ENCODE assay signal across 8 cellular contexts in the genomic region with DNA sequence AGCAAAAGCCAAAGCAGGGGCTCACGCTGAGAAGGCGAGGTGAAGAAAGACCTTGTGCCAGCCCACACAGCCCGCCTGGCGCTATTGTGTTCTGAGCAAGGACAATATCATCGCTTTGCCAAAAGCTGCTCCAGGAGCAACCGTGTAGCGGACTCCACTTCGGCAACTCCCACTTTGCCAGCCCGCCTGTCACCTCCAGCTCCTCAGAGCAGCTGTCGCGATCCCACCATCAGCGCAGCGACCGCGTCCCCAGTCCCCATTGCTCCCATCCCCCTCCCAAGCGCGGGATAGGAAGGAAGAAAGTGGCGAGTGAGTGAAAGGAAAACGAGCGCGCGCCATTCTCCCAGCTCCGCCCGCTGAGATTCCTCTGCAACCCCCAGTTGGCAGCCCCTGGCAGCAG. TPM values are rescaled to one million over a fixed set of nuclear protein-coding genes. Genes with fewer than 3 reads are reported as not detected.
DNase-seq lines count a peak whose midpoint lies in the region; ATAC-seq, FAIRE-seq and TF ChIP-seq lines count a peak whose summit lies in the region.

No MANE protein-coding gene starts in this region.

- no peak overlapping the region for H4K91ac ChIP-seq in IMR-90 (ENCODE audit: insufficient read depth, low read depth, low read length)

- POLR2A ChIA-PET in IMR-90 (lab: Charles Lee; ENCODE audit: unreplicated experiment), result no interaction called here

- no TSS peak for BruUV-seq in IMR-90 (replicated peaks; lab: Mats Ljungman, UMichigan)

- peak overlapping the region; percentile 74 for H3K4me3 ChIP-seq in IMR-90 (ENCODE audit: insufficient read depth, low read depth, low read length)
- peak overlapping the region; percentile 63 for H3K4me3 ChIP-seq in thymus (ENCODE audit: low read length)

- no peak for TF ChIP-seq RAD21 in IMR-90 (IDR thresholded peaks at IDR 0.05; ENCODE audit: low read length)

- H3K56ac ChIP-seq in IMR-90 (ENCODE audit: extremely low read depth, insufficient read depth, low read length), result no peak overlapping the region

- 0 out of 4 replicates have a peak, but pooled peaks cover 0 to 4% of the 10 kb centered on the region in 2 experiments for H3K79me1 ChIP-seq in IMR-90 (ENCODE audit: low read depth in 1 of 2, low read length in 2 of 2)

- CTCF ChIA-PET in IMR-90 (lab: Yijun Ruan, JAX), result no interaction called here

- 33% methylated on average over 4 of the region's 24 CpGs; no CpG with 5 or more reads in 1 of the 2 experiments for WGBS in IMR-90 (ENCODE audit: extremely low coverage in 2 of 2, insufficient read length in 1 of 2), 2 experiments
- WGBS in thymus, result under 1% methylated on average over 24 of the region's 24 CpGs

- H3K14ac ChIP-seq in IMR-90 (replicated peaks; ENCODE audit: low read depth, low read length), result no peak overlapping the region

- H2BK120ac ChIP-seq in IMR-90 (ENCODE audit: low read depth, low read length), result no peak overlapping the region

- intact Hi-C loops in IMR-90 (cut with micrococcal nuclease), result no loop called here

- TF ChIP-seq CTCF in IMR-90 (conservative IDR thresholded peaks at IDR 0.05; ENCODE audit: low read depth, low read length) (no peak), D721Med (IDR thresholded peaks at IDR 0.05; ENCODE audit: insufficient read depth, missing control alignments) (no peak)

- no peak overlapping the region for H2BK5ac ChIP-seq in IMR-90 (ENCODE audit: low read depth, low read length, poor library complexity, severe bottlenecking)

- H3K4me1 ChIP-seq in IMR-90 (ENCODE audit: control insufficient read depth, insufficient read depth, low read length) (no peaks in the 10 kb centered on the region), thymus (ENCODE audit: control insufficient read depth, insufficient read depth, low read length) (no peaks in the 10 kb centered on the region)

- no peak overlapping the region for H3K18ac ChIP-seq in IMR-90 (ENCODE audit: low read depth, low read length)

- H3K4ac ChIP-seq in IMR-90 (ENCODE audit: low read depth, low read length), result no peak overlapping the region; the same call in 1 of the 2 replicates

- FAIRE-seq in D721Med (lab: Jason Lieb, UNC), result no peak

- in situ Hi-C loops in IMR-90 (cut with MboI; ENCODE audit: low sequenced_read_pairs), result no loop called here

- no peaks in the 10 kb centered on the region for H4K20me1 ChIP-seq in IMR-90 (ENCODE audit: insufficient read depth, low read length)

- H2AFZ ChIP-seq in IMR-90 (replicated peaks; ENCODE audit: low read length, poor library complexity), result peak overlapping the region; percentile 88

- peak overlapping the region; percentile 65 for H3K9ac ChIP-seq in IMR-90 (ENCODE audit: low read depth, low read length)

- H3K4me2 ChIP-seq in IMR-90 (ENCODE audit: low read depth, low read length), result peak overlapping the region; percentile 35

- no peak overlapping the region for H2BK20ac ChIP-seq in IMR-90 (ENCODE audit: low read depth, low read length)

- H3K27ac ChIP-seq in IMR-90 (ENCODE audit: insufficient read depth, low read length) (peak overlapping the region; percentile 44; the same call in 1 of the 2 replicates), thymus (ENCODE audit: low read depth) (peak overlapping the region; percentile 25)

- no peak overlapping the region for H2AK9ac ChIP-seq in IMR-90 (replicated peaks; ENCODE audit: low read depth, low read length, poor library complexity)

- no peak overlapping the region for H2AK5ac ChIP-seq in IMR-90 (ENCODE audit: low read depth, low read length)

- no peaks in the 10 kb centered on the region for H3K9me1 ChIP-seq in IMR-90 (ENCODE audit: insufficient read depth, low read length)

- dilution Hi-C loops in IMR-90 (cut with HindIII; ENCODE audit: low sequenced_read_pairs, unreplicated experiment), result no loop called here

- ATAC-seq in GM18511 (IDR thresholded peaks at IDR 0.05; ENCODE audit: unreplicated experiment), result peak; percentile 40
- ATAC-seq in IMR-90 (ENCODE audit: low read depth), result peak; percentile 43

- no peak overlapping the region for H2BK15ac ChIP-seq in IMR-90 (ENCODE audit: low read depth, low read length)

- H3K27me3 ChIP-seq in IMR-90 (ENCODE audit: control insufficient read depth, insufficient read depth, low read length) (no peaks in the 10 kb centered on the region), thymus (ENCODE audit: control insufficient read depth, insufficient read depth) (no peaks in the 10 kb centered on the region)

- DNase-seq in IMR-90 (no peak), fibroblast of gingiva (ENCODE audit: low read depth) (peak; percentile 1), myocyte (ENCODE audit: low read depth) (peak; percentile 62), D721Med (ENCODE audit: insufficient read length, low spot score) (no peak), NOMO-1 treated with DMSO at 0.1 percent for 48 hours (lab: John Stamatoyannopoulos, UW; ENCODE audit: unreplicated experiment) (no peak)
- DNase-seq in activated CD8-positive, alpha-beta memory T cell treated with anti-CD3 and anti-CD28 coated beads, Interleukin-2, amount 50 U/mL, for 48 hours, result peak; percentile 55

- no peak overlapping the region for H3K23ac ChIP-seq in IMR-90 (ENCODE audit: low read depth, low read length)

- TF ChIP-seq POLR2A in IMR-90 (IDR thresholded peaks at IDR 0.05; ENCODE audit: low read depth, low read length), result no peak

- H4K8ac ChIP-seq in IMR-90 (ENCODE audit: low read depth in 2 of 2, low read length in 2 of 2), result no peak overlapping the region; a peak in 1 of 4 replicates

- no peak overlapping the region for H4K5ac ChIP-seq in IMR-90 (ENCODE audit: low read depth, low read length)

- H3K36me3 ChIP-seq in IMR-90 (ENCODE audit: control insufficient read depth, insufficient read depth, low read length) (no peaks in the 10 kb centered on the region), thymus (ENCODE audit: control insufficient read depth, insufficient read depth) (no peaks in the 10 kb centered on the region)

- H3K9me3 ChIP-seq in IMR-90 (ENCODE audit: control insufficient read depth, insufficient read depth, low read length), result no peaks in the 10 kb centered on the region
- H3K9me3 ChIP-seq in thymus (ENCODE audit: control insufficient read depth), result no peaks in the 10 kb centered on the region

TF ChIP-seq in IMR-90, 13 proteins besides CTCF, POLR2A, EP300 and RAD21:
- TF ChIP-seq SMC3 (IDR thresholded peaks at IDR 0.05; ENCODE audit: low read depth, low read length) (no peak), MXI1 (IDR thresholded peaks at IDR 0.05; ENCODE audit: borderline replicate concordance, low read depth, low read length) (no peak), RCOR1 (IDR thresholded peaks at IDR 0.05; ENCODE audit: insufficient replicate concordance, low read length) (no peak), RFX5 (IDR thresholded peaks at IDR 0.05; ENCODE audit: low read depth, low read length) (no peak), FOS (IDR thresholded peaks at IDR 0.05; ENCODE audit: low read depth, low read length) (no peak), CEBPB (IDR thresholded peaks at IDR 0.05; ENCODE audit: low read depth, low read length) (no peak), CHD1 (IDR thresholded peaks at IDR 0.05; ENCODE audit: low read depth, low read length) (no peak)
- TF ChIP-seq, protein P1, sequence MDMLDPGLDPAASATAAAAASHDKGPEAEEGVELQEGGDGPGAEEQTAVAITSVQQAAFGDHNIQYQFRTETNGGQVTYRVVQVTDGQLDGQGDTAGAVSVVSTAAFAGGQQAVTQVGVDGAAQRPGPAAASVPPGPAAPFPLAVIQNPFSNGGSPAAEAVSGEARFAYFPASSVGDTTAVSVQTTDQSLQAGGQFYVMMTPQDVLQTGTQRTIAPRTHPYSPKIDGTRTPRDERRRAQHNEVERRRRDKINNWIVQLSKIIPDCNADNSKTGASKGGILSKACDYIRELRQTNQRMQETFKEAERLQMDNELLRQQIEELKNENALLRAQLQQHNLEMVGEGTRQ (IDR thresholded peaks at IDR 0.05; ENCODE audit: low read depth, low read length), result no peak
- TF ChIP-seq, protein P2, sequence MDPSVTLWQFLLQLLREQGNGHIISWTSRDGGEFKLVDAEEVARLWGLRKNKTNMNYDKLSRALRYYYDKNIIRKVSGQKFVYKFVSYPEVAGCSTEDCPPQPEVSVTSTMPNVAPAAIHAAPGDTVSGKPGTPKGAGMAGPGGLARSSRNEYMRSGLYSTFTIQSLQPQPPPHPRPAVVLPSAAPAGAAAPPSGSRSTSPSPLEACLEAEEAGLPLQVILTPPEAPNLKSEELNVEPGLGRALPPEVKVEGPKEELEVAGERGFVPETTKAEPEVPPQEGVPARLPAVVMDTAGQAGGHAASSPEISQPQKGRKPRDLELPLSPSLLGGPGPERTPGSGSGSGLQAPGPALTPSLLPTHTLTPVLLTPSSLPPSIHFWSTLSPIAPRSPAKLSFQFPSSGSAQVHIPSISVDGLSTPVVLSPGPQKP (IDR thresholded peaks at IDR 0.05; ENCODE audit: borderline replicate concordance, low read depth, low read length), result no peak

RNA-seq across cellular contexts. Expression of gene ZC4H2, which starts 0.8 kb away (rescaled TPM):
- total RNA-seq in IMR-90 (2012; rRNA removed) (9.2 and 10.6 TPM in 2 replicates), myocyte (14.4 and 14.8 TPM in 2 replicates)
- polyA plus RNA-seq in IMR-90 (2012; rRNA removed) (13.6 and 15.3 TPM in 2 replicates), thymus (5.6 TPM)
- 8.1 and 17.3 TPM in 2 replicates for polyA plus RNA-seq in IMR-90 (2012; cell fraction: cytosol; rRNA removed)
- 8.6 and 19.6 TPM in 2 replicates for polyA plus RNA-seq in IMR-90 (2012; cell fraction: nucleus; rRNA removed; ENCODE audit: low replicate concordance)
- 10.3 TPM for polyA plus RNA-seq in myocyte (2012)

RNA-seq across cellular contexts. Expression of gene ZC3H12B, which starts 59.1 kb away (rescaled TPM):
- 0.18 and 0.28 TPM in 2 replicates for total RNA-seq in IMR-90 (2012; rRNA removed)
- 0.17 and 0.32 TPM in 2 replicates for polyA plus RNA-seq in IMR-90 (2012; rRNA removed)
- 0.02 and 0.07 TPM in 2 replicates for polyA plus RNA-seq in IMR-90 (2012; cell fraction: cytosol; rRNA removed)
- polyA plus RNA-seq in IMR-90 (2012; cell fraction: nucleus; rRNA removed; ENCODE audit: low replicate concordance), result 0.08 and 0.63 TPM in 2 replicates
- not detected in 2 replicates for total RNA-seq in myocyte
- 0.08 TPM for polyA plus RNA-seq in myocyte (2012)
- 0.71 TPM for polyA plus RNA-seq in thymus

Comparison
In these comparisons a context has a peak if more than half of its experiments do, and no peak if none do; other contexts are left out.
1. DNase-seq: peak in activated CD8-positive, alpha-beta memory T cell treated with anti-CD3 and anti-CD28 coated beads, Interleukin-2, amount 50 U/mL, for 48 hours (single experiment), fibroblast of gingiva (single experiment) and myocyte (single experiment); none in IMR-90 (single experiment), D721Med (single experiment) and NOMO-1 treated with DMSO at 0.1 percent for 48 hours (single experiment).